ENCODE assay signal across 8 cellular contexts in the genomic region with DNA sequence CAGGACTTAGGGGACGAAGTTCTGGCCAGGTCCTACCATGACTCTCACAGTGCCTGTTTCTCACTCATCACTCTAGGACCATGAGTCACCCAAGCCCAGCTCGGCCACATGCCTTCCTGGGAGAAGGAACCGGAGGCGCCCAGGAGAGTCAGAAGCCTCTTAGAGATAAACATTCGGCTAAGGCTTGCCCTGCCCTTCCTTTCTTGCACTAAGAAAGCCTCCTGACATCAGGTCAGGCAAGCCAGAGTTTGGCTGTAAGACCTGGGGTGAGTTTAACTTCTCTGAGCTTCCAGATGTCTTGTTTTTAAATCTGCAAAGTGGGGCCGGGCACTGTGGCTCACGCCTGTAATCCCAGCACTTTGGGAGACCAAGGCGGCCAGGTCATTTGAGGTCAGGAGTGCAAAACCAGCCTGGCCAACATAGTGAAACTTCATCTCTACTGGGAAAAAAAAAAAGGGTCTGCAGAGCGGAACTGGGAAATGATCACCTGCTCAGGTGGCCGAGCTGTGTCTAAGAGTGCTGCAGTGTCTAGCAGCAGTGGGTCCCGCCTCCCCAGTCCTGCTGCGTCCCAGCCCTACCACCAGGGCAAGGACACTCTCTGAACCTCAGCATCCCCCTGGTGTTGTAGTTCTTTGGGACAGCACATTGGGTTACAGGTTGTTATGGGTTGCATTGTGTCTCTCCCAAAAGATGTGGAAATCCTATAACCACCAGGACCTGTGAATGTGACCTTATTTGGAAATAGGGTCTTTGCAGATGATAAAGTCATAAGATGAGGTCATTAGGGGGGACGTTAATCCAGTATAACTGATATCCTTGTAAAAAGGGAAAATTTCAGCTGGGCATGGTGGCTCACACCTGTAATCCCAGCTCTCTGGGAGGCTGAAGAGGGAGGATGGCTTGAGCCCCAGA. TPM values are rescaled to one million over a fixed set of nuclear protein-coding genes. Genes with fewer than 3 reads are reported as not detected.
DNase-seq lines count a peak whose midpoint lies in the region; ATAC-seq, FAIRE-seq and TF ChIP-seq lines count a peak whose summit lies in the region.

No MANE protein-coding gene starts in this region.

- BruUV-seq in HCT116 (replicated peaks; lab: Mats Ljungman, UMichigan), result no TSS peak

- H3K9me3 Mint-ChIP-seq in activated T-helper 2 cell treated with anti-CD3 and anti-CD28 coated beads, Interferon-gamma antibody, Interleukin-2, Interleukin-4, amounts not matched to agents 10 μg/mL and 5 μg/mL and 100 μg/mL, durations not matched to agents 14 hours and 24 hours and 36 hours, result no peaks in the 10 kb centered on the region

- H2AFZ ChIP-seq in HCT116 (ENCODE audit: low read depth, low read length, poor library complexity, severe bottlenecking), result peak overlapping the region; percentile 16

- H3K79me2 ChIP-seq in HCT116 (ENCODE audit: insufficient read depth, low read length), result peaks cover 33% of the 10 kb centered on the region

- RAD21 ChIA-PET in HCT116 (lab: Charles Lee; ENCODE audit: low non-redundant PET in 1 of 2, low total read pairs in 2 of 2, uncharacterized antibody in 2 of 2, unreplicated experiment in 2 of 2), result no interaction called here

- H4K20me1 ChIP-seq in HCT116 (ENCODE audit: insufficient read depth), result no peaks in the 10 kb centered on the region

- no peak for TF ChIP-seq RAD21 in HCT116 (IDR thresholded peaks at IDR 0.05; ENCODE audit: low read depth)

- H3K27ac Mint-ChIP-seq in activated T-helper 2 cell treated with anti-CD3 and anti-CD28 coated beads, Interferon-gamma antibody, Interleukin-2, Interleukin-4, amounts not matched to agents 10 μg/mL and 5 μg/mL and 100 μg/mL, durations not matched to agents 14 hours and 24 hours and 36 hours, result no peak overlapping the region

- peaks cover under 1% of the 10 kb centered on the region for H3K27me3 Mint-ChIP-seq in activated T-helper 2 cell treated with anti-CD3 and anti-CD28 coated beads, Interferon-gamma antibody, Interleukin-2, Interleukin-4, amounts not matched to agents 10 μg/mL and 5 μg/mL and 100 μg/mL, durations not matched to agents 14 hours and 24 hours and 36 hours (ENCODE audit: low read depth)

- POLR2A ChIA-PET in HCT116 (lab: Charles Lee), result interaction anchor here (1.4 kb wide), 1 partner anchor 10 kb away, joined by 5 read pairs; no protein-coding TSS in a partner anchor

- no peak overlapping the region for H3K9ac ChIP-seq in HCT116 (ENCODE audit: low read length)

- peaks cover 3% of the 10 kb centered on the region for H3K36me3 Mint-ChIP-seq in activated T-helper 2 cell treated with anti-CD3 and anti-CD28 coated beads, Interferon-gamma antibody, Interleukin-2, Interleukin-4, amounts not matched to agents 10 μg/mL and 5 μg/mL and 100 μg/mL, durations not matched to agents 14 hours and 24 hours and 36 hours (ENCODE audit: low read depth)

- H3K9me3 ChIP-seq in HCT116 (ENCODE audit: control insufficient read depth in 1 of 2, insufficient read depth in 1 of 2, low read depth in 1 of 2, low read length in 2 of 2), result no peaks in the 10 kb centered on the region
- H3K9me3 ChIP-seq in uterus, result no peaks in the 10 kb centered on the region

- H3K4me1 ChIP-seq in HCT116 (ENCODE audit: control insufficient read depth in 1 of 2, insufficient read depth in 2 of 2, low read length in 2 of 2), result peaks cover 12 to 29% of the 10 kb centered on the region in 2 experiments
- peaks cover 7 to 8% of the 10 kb centered on the region in 2 donors for H3K4me1 ChIP-seq in uterus

- DNase-seq in AG10803 (ENCODE audit: low read depth), result peak; percentile 78
- DNase-seq in HCT116 (ENCODE audit: low read depth, low spot score), result no peak
- no peak for DNase-seq in activated T-helper 2 cell treated with anti-CD3 and anti-CD28 coated beads, Interferon-gamma antibody, Interleukin-2, Interleukin-4, amounts not matched to agents 10 μg/mL and 5 μg/mL and 100 μg/mL, durations not matched to agents 14 hours and 24 hours and 36 hours (ENCODE audit: low spot score)
- DNase-seq in kidney glomerular epithelial cell (lab: John Stamatoyannopoulos, UW), result peak; percentile 14
- DNase-seq in NCI-H1048 (lab: John Stamatoyannopoulos, UW), result no peak
- no peak for DNase-seq in uterus
- no peak for DNase-seq in GM12892 (ENCODE audit: insufficient read length)

- intact Hi-C loops in HCT116 (cut with micrococcal nuclease), result no loop called here
- intact Hi-C loops in activated T-helper 2 cell treated with anti-CD3 and anti-CD28 coated beads, Interferon-gamma antibody, Interleukin-2, Interleukin-4, amounts not matched to agents 10 μg/mL and 5 μg/mL and 100 μg/mL, durations not matched to agents 14 hours and 24 hours and 36 hours (cut with micrococcal nuclease), result no loop called here
- intact Hi-C loops in uterus (cut with DNase I; ENCODE audit: low total_unique reads), result no loop called here

- H3K4me3 Mint-ChIP-seq in activated T-helper 2 cell treated with anti-CD3 and anti-CD28 coated beads, Interferon-gamma antibody, Interleukin-2, Interleukin-4, amounts not matched to agents 10 μg/mL and 5 μg/mL and 100 μg/mL, durations not matched to agents 14 hours and 24 hours and 36 hours (ENCODE audit: low read depth), result peak overlapping the region; percentile 46

- no peak for FAIRE-seq in GM12892 (lab: Jason Lieb, UNC)

- ATAC-seq in HCT116, result peak; percentile 31
- no peak for ATAC-seq in GM21576 (IDR thresholded peaks at IDR 0.05; ENCODE audit: unreplicated experiment)

- H3K36me3 ChIP-seq in HCT116 (ENCODE audit: control insufficient read depth in 1 of 2, insufficient read depth in 2 of 2, low read length in 2 of 2) (peaks cover 4 to 10% of the 10 kb centered on the region in 2 experiments; a peak in 3 of 4 replicates), uterus (no peaks in the 10 kb centered on the region)

- TF ChIP-seq POLR2A in HCT116 (IDR thresholded peaks at IDR 0.05; ENCODE audit: borderline replicate concordance, extremely low read depth, insufficient read depth, insufficient read length), result no peak
- TF ChIP-seq POLR2A in uterus (IDR thresholded peaks at IDR 0.05), result no peak
- TF ChIP-seq POLR2A in GM12892 (IDR thresholded peaks at IDR 0.05; ENCODE audit: low read depth, low read length), result no peak

- TF ChIP-seq CTCF in AG10803 (conservative IDR thresholded peaks at IDR 0.05; ENCODE audit: low read length), result peak; percentile 19
- peak in 2 of 3 experiments; percentile 27 to 32; a peak in 4 of 6 replicates for TF ChIP-seq CTCF in HCT116 (IDR thresholded peaks at IDR 0.05 in 2 of 3, conservative IDR thresholded peaks at IDR 0.05 in 1 of 3; ENCODE audit: borderline replicate concordance in 1 of 3, insufficient read depth in 1 of 3, low read depth in 2 of 3, low read length in 2 of 3)
- TF ChIP-seq CTCF in uterus (IDR thresholded peaks at IDR 0.05), result no peak

- H3K27me3 ChIP-seq in HCT116 (ENCODE audit: insufficient read depth, low read length) (no peaks in the 10 kb centered on the region), uterus (no peaks in the 10 kb centered on the region)

- H3K4me1 Mint-ChIP-seq in activated T-helper 2 cell treated with anti-CD3 and anti-CD28 coated beads, Interferon-gamma antibody, Interleukin-2, Interleukin-4, amounts not matched to agents 10 μg/mL and 5 μg/mL and 100 μg/mL, durations not matched to agents 14 hours and 24 hours and 36 hours (ENCODE audit: low read depth), result peaks cover 18% of the 10 kb centered on the region

- peak overlapping the region; percentile 51 for H3K4me2 ChIP-seq in HCT116 (ENCODE audit: low read length)

- H3K27ac ChIP-seq in HCT116 (ENCODE audit: low read depth, low read length) (peak overlapping the region; percentile 23; the same call in 1 of the 2 replicates), uterus (peak overlapping the region in 1 of 2 donors; percentile 14)

- CTCF ChIA-PET in HCT116 (lab: Charles Lee), result no interaction called here

- H3K4me3 ChIP-seq in AG10803 (ENCODE audit: low read length) (no peak overlapping the region), HCT116 (replicated peaks in 1 of 2; ENCODE audit: low read depth in 1 of 2, low read length in 2 of 2) (no peak overlapping the region), uterus (no peak overlapping the region)

- no peaks in the 10 kb centered on the region for H3K9me2 ChIP-seq in HCT116 (ENCODE audit: insufficient read depth)

TF ChIP-seq in HCT116, 20 proteins besides CTCF, POLR2A, EP300 and RAD21 (continues in another document):
- TF ChIP-seq FOSL1 (IDR thresholded peaks at IDR 0.05; ENCODE audit: low read depth), result no peak
- no peak for TF ChIP-seq POLR2AphosphoS5 (IDR thresholded peaks at IDR 0.05; ENCODE audit: low read depth, low read length)
- TF ChIP-seq, protein P1, sequence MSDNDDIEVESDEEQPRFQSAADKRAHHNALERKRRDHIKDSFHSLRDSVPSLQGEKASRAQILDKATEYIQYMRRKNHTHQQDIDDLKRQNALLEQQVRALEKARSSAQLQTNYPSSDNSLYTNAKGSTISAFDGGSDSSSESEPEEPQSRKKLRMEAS (IDR thresholded peaks at IDR 0.05), result peak; percentile 45; the same call in 1 of the 2 replicates
- TF ChIP-seq SIN3A (IDR thresholded peaks at IDR 0.05; ENCODE audit: low read depth), result no peak

RNA-seq across cellular contexts. Expression of a gene that starts 1.8 kb away (rescaled TPM):
- total RNA-seq in HCT116 (2021; ENCODE audit: unreplicated experiment) (124 TPM), uterus (10 to 100 TPM; 13.2 to 39.5 (median 27.4) TPM)
- polyA plus RNA-seq in HCT116 (2012), result 101 and 128 TPM in 2 replicates
- 46.4 and 51.8 TPM in 2 replicates for total RNA-seq in activated T-helper 2 cell treated with anti-CD3 and anti-CD28 coated beads, Interferon-gamma antibody, Interleukin-2, Interleukin-4, amounts not matched to agents 10 μg/mL and 5 μg/mL and 100 μg/mL, durations not matched to agents 14 hours and 24 hours and 36 hours
- 28.6 TPM for polyA plus RNA-seq in GM12892 (2012; ENCODE audit: missing spikeins)

Comparison
In these comparisons a context has a peak if more than half of its experiments do, and no peak if none do; other contexts are left out.
1. DNase-seq: peak in AG10803 (single experiment) and kidney glomerular epithelial cell (single experiment); none in HCT116 (single experiment), activated T-helper 2 cell treated with anti-CD3 and anti-CD28 coated beads, Interferon-gamma antibody, Interleukin-2, Interleukin-4, amounts not matched to agents 10 μg/mL and 5 μg/mL and 100 μg/mL, durations not matched to agents 14 hours and 24 hours and 36 hours (single experiment), NCI-H1048 (single experiment), uterus (0 of 2) and GM12892 (single experiment).
2. CTCF ChIP-seq: peak in AG10803 (single experiment) and HCT116 (2 of 3); none in uterus (0 of 4).